ENCODE assay signal across 23 cellular contexts in the genomic region with DNA sequence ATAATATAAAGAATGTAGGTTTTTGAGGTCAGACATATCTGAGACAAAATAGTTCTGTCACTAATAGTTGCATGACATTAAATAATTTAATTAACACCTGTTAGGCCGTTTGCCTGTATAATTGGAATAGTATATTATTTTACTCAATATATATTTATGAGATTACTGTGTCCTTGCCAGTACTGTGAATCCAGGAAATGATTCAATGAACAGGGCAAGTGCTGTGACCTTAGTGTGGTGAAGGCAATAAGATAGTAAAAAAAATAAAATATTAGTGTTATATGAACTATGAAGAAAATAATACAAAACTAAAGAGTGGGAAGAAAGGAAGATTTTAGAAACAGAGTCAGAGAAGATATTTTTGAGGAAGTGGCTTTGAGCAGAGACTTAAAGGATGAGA.
"Had no signal": no experiment of that assay in that cellular context is flagged by ENCODE, and none has a peak within 500 bp of the region (broad histone marks: within the 10 kb centered on the region; RNA-seq: fewer than 3 reads in every experiment).

No MANE protein-coding gene starts in this region.

- ATAC-seq: activated CD8-positive, alpha-beta T cell treated with anti-CD3 and anti-CD28 coated beads for 36 hours had no signal

- H3K4me1 ChIP-seq: ascending aorta, breast epithelium had no signal

- H3K36me3 ChIP-seq: ascending aorta, breast epithelium had no signal

- H3K4me3 ChIP-seq: ascending aorta, breast epithelium had no signal

- H3K27ac ChIP-seq: ascending aorta, breast epithelium had no signal

- H3K27me3 ChIP-seq: ascending aorta, breast epithelium had no signal

- H3K9me3 ChIP-seq: ascending aorta, breast epithelium had no signal

- DNase-seq: activated CD4-positive, alpha-beta T cell treated with anti-CD3 and anti-CD28 coated beads, Interleukin-2, amount 10 ng/mL, durations not matched to agents 24 days and 14 days; activated CD4-positive, alpha-beta T cell treated with anti-CD3 and anti-CD28 coated beads, Interleukin-2, amount 50 U/mL, for 4 hours; activated CD8-positive, alpha-beta T cell treated with anti-CD3 and anti-CD28 coated beads for 36 hours; activated gamma-delta T cell; activated naive CD4-positive, alpha-beta T cell treated with Interleukin-2 at 50 U/mL for 16 hours; activated naive CD8-positive, alpha-beta T cell treated with anti-CD3 and anti-CD28 coated beads, Interleukin-2, amount 10 ng/mL, durations not matched to agents 7 days and 5 days; activated T-cell treated with anti-CD3 and anti-CD28 coated beads, Interleukin-2, amount 50 U/mL, for 24 hours; amygdala; caudate nucleus; cerebellar nuclear complex; KG1; NCI-H1092 treated with DMSO at 0.1 percent for 48 hours; NCI-H1436; NCI-H1694 treated with DMSO at 0.1 percent for 48 hours; NCI-H2029; NCI-H345; NCI-H524 treated with DMSO at 0.1 percent for 48 hours; NK-92 treated with Interleukin-12 subunit alpha and Interleukin-12 subunit beta, amount 100 ng/mL, for 24 hours; OCI-M1; Right ventricle myocardium superior; T1000 had no signal
